1 cellular context compared by ENCODE assay signal in the genomic region with DNA sequence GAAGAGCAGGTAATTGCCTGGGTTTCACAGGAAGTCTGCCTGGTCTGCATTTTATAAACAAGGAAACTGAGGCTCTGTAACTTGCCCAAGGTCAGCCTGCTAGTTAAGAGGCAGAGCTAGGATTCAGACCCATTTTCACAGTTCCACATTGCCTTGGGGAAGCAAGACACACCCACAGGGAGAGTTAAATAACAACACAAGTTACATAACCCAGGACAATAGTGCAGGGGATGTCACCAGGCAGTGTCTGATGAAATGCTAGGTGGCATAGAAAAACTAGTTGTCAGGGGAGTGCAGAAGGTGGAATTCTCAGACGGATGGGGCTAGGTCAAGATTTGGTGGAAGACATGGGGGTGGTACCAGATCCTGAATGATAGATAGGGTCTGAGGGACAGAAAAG.
TF ChIP-seq lines count a peak whose summit lies in the region.

No MANE protein-coding gene starts in this region.

TF ChIP-seq in HepG2, 621 proteins besides CTCF, POLR2A, EP300 and RAD21 (continued from another document and continues in another):
- TF ChIP-seq, protein P1, sequence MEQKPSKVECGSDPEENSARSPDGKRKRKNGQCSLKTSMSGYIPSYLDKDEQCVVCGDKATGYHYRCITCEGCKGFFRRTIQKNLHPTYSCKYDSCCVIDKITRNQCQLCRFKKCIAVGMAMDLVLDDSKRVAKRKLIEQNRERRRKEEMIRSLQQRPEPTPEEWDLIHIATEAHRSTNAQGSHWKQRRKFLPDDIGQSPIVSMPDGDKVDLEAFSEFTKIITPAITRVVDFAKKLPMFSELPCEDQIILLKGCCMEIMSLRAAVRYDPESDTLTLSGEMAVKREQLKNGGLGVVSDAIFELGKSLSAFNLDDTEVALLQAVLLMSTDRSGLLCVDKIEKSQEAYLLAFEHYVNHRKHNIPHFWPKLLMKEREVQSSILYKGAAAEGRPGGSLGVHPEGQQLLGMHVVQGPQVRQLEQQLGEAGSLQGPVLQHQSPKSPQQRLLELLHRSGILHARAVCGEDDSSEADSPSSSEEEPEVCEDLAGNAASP (CRISPR knock-in tag; IDR thresholded peaks at IDR 0.05; ENCODE audit: borderline replicate concordance): no peak
- TF ChIP-seq STAT5B (CRISPR knock-in tag; IDR thresholded peaks at IDR 0.05) (no peak), ZNF672 (CRISPR knock-in tag; IDR thresholded peaks at IDR 0.05) (no peak), ZNF296 (CRISPR knock-in tag; conservative IDR thresholded peaks at IDR 0.05) (no peak), ZC3H13 (CRISPR knock-in tag; IDR thresholded peaks at IDR 0.05) (no peak), JDP2 (CRISPR knock-in tag; IDR thresholded peaks at IDR 0.05; ENCODE audit: borderline replicate concordance) (no peak), TCF7L2 (IDR thresholded peaks at IDR 0.05; ENCODE audit: low read depth, low read length) (no peak), IKZF1 (IDR thresholded peaks at IDR 0.05) (no peak), GATA4 (IDR thresholded peaks at IDR 0.05; ENCODE audit: borderline replicate concordance, low read depth) (no peak), GATAD2A (CRISPR knock-in tag; IDR thresholded peaks at IDR 0.05) (peak; percentile 50), FOXP1 (IDR thresholded peaks at IDR 0.05) (no peak), FOXP1 (CRISPR knock-in tag; IDR thresholded peaks at IDR 0.05) (peak; percentile 38; the same call in 1 of the 2 replicates), ZNF3 (CRISPR knock-in tag; IDR thresholded peaks at IDR 0.05) (no peak), ZNF337 (CRISPR knock-in tag; IDR thresholded peaks at IDR 0.05; ENCODE audit: borderline replicate concordance, low read depth) (no peak), PRMT3 (CRISPR knock-in tag; IDR thresholded peaks at IDR 0.05; ENCODE audit: borderline replicate concordance, low read depth) (no peak), PAWR (CRISPR knock-in tag; IDR thresholded peaks at IDR 0.05; ENCODE audit: borderline replicate concordance) (no peak), MTF2 (CRISPR knock-in tag; IDR thresholded peaks at IDR 0.05; ENCODE audit: borderline replicate concordance) (no peak), ELF3 (CRISPR knock-in tag; IDR thresholded peaks at IDR 0.05) (no peak), ZNF674 (CRISPR knock-in tag; IDR thresholded peaks at IDR 0.05; ENCODE audit: low read depth) (no peak), SIN3B (IDR thresholded peaks at IDR 0.05; ENCODE audit: low read length) (no peak), NCOR1 (IDR thresholded peaks at IDR 0.05; ENCODE audit: borderline replicate concordance, low read length) (no peak), RXRB (CRISPR knock-in tag; IDR thresholded peaks at IDR 0.05; ENCODE audit: borderline replicate concordance) (0 out of 2 replicates have a peak, but pooled peaks have one; percentile 36), SNRNP70 (IDR thresholded peaks at IDR 0.05; ENCODE audit: low read depth, low read length) (no peak)
- TF ChIP-seq, protein P2, sequence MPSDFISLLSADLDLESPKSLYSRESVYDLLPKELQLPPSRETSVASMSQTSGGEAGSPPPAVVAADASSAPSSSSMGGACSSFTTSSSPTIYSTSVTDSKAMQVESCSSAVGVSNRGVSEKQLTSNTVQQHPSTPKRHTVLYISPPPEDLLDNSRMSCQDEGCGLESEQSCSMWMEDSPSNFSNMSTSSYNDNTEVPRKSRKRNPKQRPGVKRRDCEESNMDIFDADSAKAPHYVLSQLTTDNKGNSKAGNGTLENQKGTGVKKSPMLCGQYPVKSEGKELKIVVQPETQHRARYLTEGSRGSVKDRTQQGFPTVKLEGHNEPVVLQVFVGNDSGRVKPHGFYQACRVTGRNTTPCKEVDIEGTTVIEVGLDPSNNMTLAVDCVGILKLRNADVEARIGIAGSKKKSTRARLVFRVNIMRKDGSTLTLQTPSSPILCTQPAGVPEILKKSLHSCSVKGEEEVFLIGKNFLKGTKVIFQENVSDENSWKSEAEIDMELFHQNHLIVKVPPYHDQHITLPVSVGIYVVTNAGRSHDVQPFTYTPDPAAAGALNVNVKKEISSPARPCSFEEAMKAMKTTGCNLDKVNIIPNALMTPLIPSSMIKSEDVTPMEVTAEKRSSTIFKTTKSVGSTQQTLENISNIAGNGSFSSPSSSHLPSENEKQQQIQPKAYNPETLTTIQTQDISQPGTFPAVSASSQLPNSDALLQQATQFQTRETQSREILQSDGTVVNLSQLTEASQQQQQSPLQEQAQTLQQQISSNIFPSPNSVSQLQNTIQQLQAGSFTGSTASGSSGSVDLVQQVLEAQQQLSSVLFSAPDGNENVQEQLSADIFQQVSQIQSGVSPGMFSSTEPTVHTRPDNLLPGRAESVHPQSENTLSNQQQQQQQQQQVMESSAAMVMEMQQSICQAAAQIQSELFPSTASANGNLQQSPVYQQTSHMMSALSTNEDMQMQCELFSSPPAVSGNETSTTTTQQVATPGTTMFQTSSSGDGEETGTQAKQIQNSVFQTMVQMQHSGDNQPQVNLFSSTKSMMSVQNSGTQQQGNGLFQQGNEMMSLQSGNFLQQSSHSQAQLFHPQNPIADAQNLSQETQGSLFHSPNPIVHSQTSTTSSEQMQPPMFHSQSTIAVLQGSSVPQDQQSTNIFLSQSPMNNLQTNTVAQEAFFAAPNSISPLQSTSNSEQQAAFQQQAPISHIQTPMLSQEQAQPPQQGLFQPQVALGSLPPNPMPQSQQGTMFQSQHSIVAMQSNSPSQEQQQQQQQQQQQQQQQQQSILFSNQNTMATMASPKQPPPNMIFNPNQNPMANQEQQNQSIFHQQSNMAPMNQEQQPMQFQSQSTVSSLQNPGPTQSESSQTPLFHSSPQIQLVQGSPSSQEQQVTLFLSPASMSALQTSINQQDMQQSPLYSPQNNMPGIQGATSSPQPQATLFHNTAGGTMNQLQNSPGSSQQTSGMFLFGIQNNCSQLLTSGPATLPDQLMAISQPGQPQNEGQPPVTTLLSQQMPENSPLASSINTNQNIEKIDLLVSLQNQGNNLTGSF (CRISPR knock-in tag; IDR thresholded peaks at IDR 0.05): no peak
- TF ChIP-seq, protein P3, sequence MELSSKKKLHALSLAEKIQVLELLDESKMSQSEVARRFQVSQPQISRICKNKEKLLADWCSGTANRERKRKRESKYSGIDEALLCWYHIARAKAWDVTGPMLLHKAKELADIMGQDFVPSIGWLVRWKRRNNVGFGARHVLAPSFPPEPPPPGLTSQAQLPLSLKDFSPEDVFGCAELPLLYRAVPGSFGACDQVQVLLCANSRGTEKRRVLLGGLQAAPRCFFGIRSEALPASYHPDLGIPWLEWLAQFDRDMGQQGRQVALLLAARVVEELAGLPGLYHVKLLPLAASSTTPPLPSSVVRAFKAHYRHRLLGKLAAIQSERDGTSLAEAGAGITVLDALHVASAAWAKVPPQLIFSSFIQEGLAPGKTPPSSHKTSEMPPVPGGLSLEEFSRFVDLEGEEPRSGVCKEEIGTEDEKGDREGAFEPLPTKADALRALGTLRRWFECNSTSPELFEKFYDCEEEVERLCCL (CRISPR knock-in tag; IDR thresholded peaks at IDR 0.05; ENCODE audit: borderline replicate concordance): no peak
- TF ChIP-seq, protein P4, sequence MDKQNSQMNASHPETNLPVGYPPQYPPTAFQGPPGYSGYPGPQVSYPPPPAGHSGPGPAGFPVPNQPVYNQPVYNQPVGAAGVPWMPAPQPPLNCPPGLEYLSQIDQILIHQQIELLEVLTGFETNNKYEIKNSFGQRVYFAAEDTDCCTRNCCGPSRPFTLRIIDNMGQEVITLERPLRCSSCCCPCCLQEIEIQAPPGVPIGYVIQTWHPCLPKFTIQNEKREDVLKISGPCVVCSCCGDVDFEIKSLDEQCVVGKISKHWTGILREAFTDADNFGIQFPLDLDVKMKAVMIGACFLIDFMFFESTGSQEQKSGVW (CRISPR knock-in tag; IDR thresholded peaks at IDR 0.05; ENCODE audit: borderline replicate concordance): no peak
- TF ChIP-seq, protein P5, sequence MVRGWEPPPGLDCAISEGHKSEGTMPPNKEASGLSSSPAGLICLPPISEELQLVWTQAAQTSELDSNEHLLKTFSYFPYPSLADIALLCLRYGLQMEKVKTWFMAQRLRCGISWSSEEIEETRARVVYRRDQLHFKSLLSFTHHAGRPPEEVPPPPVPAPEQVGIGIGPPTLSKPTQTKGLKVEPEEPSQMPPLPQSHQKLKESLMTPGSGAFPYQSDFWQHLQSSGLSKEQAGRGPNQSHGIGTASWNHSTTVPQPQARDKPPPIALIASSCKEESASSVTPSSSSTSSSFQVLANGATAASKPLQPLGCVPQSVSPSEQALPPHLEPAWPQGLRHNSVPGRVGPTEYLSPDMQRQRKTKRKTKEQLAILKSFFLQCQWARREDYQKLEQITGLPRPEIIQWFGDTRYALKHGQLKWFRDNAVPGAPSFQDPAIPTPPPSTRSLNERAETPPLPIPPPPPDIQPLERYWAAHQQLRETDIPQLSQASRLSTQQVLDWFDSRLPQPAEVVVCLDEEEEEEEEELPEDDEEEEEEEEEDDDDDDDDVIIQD (CRISPR knock-in tag; IDR thresholded peaks at IDR 0.05; ENCODE audit: low read depth): no peak
- TF ChIP-seq, protein P6, sequence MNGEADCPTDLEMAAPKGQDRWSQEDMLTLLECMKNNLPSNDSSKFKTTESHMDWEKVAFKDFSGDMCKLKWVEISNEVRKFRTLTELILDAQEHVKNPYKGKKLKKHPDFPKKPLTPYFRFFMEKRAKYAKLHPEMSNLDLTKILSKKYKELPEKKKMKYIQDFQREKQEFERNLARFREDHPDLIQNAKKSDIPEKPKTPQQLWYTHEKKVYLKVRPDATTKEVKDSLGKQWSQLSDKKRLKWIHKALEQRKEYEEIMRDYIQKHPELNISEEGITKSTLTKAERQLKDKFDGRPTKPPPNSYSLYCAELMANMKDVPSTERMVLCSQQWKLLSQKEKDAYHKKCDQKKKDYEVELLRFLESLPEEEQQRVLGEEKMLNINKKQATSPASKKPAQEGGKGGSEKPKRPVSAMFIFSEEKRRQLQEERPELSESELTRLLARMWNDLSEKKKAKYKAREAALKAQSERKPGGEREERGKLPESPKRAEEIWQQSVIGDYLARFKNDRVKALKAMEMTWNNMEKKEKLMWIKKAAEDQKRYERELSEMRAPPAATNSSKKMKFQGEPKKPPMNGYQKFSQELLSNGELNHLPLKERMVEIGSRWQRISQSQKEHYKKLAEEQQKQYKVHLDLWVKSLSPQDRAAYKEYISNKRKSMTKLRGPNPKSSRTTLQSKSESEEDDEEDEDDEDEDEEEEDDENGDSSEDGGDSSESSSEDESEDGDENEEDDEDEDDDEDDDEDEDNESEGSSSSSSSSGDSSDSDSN (CRISPR knock-in tag; IDR thresholded peaks at IDR 0.05): no peak
- TF ChIP-seq, protein P7, sequence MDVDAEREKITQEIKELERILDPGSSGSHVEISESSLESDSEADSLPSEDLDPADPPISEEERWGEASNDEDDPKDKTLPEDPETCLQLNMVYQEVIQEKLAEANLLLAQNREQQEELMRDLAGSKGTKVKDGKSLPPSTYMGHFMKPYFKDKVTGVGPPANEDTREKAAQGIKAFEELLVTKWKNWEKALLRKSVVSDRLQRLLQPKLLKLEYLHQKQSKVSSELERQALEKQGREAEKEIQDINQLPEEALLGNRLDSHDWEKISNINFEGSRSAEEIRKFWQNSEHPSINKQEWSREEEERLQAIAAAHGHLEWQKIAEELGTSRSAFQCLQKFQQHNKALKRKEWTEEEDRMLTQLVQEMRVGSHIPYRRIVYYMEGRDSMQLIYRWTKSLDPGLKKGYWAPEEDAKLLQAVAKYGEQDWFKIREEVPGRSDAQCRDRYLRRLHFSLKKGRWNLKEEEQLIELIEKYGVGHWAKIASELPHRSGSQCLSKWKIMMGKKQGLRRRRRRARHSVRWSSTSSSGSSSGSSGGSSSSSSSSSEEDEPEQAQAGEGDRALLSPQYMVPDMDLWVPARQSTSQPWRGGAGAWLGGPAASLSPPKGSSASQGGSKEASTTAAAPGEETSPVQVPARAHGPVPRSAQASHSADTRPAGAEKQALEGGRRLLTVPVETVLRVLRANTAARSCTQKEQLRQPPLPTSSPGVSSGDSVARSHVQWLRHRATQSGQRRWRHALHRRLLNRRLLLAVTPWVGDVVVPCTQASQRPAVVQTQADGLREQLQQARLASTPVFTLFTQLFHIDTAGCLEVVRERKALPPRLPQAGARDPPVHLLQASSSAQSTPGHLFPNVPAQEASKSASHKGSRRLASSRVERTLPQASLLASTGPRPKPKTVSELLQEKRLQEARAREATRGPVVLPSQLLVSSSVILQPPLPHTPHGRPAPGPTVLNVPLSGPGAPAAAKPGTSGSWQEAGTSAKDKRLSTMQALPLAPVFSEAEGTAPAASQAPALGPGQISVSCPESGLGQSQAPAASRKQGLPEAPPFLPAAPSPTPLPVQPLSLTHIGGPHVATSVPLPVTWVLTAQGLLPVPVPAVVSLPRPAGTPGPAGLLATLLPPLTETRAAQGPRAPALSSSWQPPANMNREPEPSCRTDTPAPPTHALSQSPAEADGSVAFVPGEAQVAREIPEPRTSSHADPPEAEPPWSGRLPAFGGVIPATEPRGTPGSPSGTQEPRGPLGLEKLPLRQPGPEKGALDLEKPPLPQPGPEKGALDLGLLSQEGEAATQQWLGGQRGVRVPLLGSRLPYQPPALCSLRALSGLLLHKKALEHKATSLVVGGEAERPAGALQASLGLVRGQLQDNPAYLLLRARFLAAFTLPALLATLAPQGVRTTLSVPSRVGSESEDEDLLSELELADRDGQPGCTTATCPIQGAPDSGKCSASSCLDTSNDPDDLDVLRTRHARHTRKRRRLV (CRISPR knock-in tag; IDR thresholded peaks at IDR 0.05): no peak
- TF ChIP-seq, protein P8, sequence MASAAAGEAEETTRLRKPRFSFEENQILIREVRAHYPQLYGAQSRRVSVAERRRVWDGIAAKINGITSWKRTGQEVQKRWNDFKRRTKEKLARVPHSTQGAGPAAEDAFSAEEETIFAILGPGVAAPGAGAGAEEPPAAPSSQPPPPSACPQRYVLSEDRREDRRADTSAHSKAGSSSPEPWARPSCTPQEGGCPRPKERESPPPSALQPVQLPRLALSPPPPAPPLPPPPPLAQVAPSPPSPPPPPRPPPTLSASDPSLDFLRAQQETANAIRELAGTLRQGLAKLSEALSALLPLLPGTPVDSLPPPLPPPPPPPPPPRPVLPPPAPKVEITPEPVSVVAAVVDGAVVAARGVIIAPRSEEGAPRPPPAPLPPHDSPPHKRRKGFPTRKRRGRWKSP (CRISPR knock-in tag; IDR thresholded peaks at IDR 0.05): no peak
- TF ChIP-seq, protein P9, sequence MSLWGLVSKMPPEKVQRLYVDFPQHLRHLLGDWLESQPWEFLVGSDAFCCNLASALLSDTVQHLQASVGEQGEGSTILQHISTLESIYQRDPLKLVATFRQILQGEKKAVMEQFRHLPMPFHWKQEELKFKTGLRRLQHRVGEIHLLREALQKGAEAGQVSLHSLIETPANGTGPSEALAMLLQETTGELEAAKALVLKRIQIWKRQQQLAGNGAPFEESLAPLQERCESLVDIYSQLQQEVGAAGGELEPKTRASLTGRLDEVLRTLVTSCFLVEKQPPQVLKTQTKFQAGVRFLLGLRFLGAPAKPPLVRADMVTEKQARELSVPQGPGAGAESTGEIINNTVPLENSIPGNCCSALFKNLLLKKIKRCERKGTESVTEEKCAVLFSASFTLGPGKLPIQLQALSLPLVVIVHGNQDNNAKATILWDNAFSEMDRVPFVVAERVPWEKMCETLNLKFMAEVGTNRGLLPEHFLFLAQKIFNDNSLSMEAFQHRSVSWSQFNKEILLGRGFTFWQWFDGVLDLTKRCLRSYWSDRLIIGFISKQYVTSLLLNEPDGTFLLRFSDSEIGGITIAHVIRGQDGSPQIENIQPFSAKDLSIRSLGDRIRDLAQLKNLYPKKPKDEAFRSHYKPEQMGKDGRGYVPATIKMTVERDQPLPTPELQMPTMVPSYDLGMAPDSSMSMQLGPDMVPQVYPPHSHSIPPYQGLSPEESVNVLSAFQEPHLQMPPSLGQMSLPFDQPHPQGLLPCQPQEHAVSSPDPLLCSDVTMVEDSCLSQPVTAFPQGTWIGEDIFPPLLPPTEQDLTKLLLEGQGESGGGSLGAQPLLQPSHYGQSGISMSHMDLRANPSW (CRISPR knock-in tag; IDR thresholded peaks at IDR 0.05; ENCODE audit: borderline replicate concordance): no peak
- TF ChIP-seq, protein P10, sequence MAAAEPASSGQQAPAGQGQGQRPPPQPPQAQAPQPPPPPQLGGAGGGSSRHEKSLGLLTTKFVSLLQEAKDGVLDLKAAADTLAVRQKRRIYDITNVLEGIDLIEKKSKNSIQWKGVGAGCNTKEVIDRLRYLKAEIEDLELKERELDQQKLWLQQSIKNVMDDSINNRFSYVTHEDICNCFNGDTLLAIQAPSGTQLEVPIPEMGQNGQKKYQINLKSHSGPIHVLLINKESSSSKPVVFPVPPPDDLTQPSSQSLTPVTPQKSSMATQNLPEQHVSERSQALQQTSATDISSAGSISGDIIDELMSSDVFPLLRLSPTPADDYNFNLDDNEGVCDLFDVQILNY (CRISPR knock-in tag; conservative IDR thresholded peaks at IDR 0.05): no peak
